In the genomic region with DNA sequence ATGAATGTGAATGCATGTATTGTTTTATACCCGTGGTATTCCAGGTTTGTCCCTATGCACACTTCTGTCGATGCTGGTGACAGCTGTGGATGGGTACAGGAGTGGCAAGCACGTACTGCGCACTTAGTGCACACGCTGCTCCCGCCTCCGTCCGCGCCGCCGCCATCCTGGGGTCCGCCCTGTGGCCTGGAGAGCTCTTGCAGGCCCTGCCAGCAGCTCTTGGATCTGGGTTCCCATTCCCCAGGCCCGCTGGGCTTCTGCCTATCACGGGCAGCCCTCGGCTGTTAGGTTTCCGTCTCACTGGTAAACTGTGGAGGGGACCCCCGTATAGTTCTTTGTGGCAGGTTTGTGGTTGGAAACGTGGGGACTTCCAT, we compare ENCODE assay signal across 15 cellular contexts. TPM values are rescaled to one million over a fixed set of nuclear protein-coding genes. Genes with fewer than 3 reads are reported as not detected.
A peak's percentile ranks its signal among the peaks of the same experiment; 100 is the strongest.
DNase-seq lines count a peak whose midpoint lies in the region; ATAC-seq, FAIRE-seq and TF ChIP-seq lines count a peak whose summit lies in the region.
"Had no signal": no experiment of that assay in that cellular context is flagged by ENCODE, and none has a peak within 500 bp of the region (broad histone marks: within the 10 kb centered on the region; RNA-seq: fewer than 3 reads in every experiment).

No MANE protein-coding gene starts in this region.

- DNase-seq in AG08396 (ENCODE audit: low spot score) = peak; percentile 54
- DNase-seq in astrocyte (ENCODE audit: low read depth) = no peak
- peak; percentile 70 for DNase-seq in Right ventricle myocardium superior
- DNase-seq in trophoblast cell = no peak
- DNase-seq in mesendoderm = no peak
- DNase-seq in HAP-1 (ENCODE audit: low spot score in 2 of 2) = no peak
- DNase-seq in activated CD4-positive, alpha-beta T cell treated with anti-CD3 and anti-CD28 coated beads for 1 hour = no peak
- DNase-seq: activated CD8-positive, alpha-beta memory T cell treated with anti-CD3 and anti-CD28 coated beads, Interleukin-2, amount 10 ng/mL, durations not matched to agents 7 days and 5 days; MM.1S; NCI-H69; retina; stimulated activated CD8-positive, alpha-beta memory T cell treated with anti-CD3 and anti-CD28 coated beads, Interleukin-4, amount 100 ng/mL, for 48 hours had no signal

- H4K8ac ChIP-seq in trophoblast cell (ENCODE audit: low read depth, low read length) = no peak overlapping the region
- H4K8ac ChIP-seq in mesendoderm (ENCODE audit: low read depth, low read length) = no peak overlapping the region

- H3K4me3 Mint-ChIP-seq in astrocyte (ENCODE audit: unreplicated experiment) = no peak overlapping the region
- H3K4me3 Mint-ChIP-seq: activated CD8-positive, alpha-beta memory T cell treated with anti-CD3 and anti-CD28 coated beads, Interleukin-2, amount 10 ng/mL, durations not matched to agents 7 days and 5 days had no signal

- no peaks in the 10 kb centered on the region for H3K9me3 Mint-ChIP-seq in astrocyte (ENCODE audit: unreplicated experiment)
- H3K9me3 Mint-ChIP-seq: CD4-positive, CD25-positive, alpha-beta regulatory T cell had no signal

- H3K36me3 ChIP-seq in astrocyte (ENCODE audit: insufficient read depth, low read length) = no peaks in the 10 kb centered on the region
- peaks cover 0 to 5% of the 10 kb centered on the region in 2 experiments for H3K36me3 ChIP-seq in trophoblast cell (ENCODE audit: control insufficient read depth in 1 of 2, insufficient read depth in 2 of 2, low read length in 2 of 2)
- H3K36me3 ChIP-seq in mesendoderm (ENCODE audit: control insufficient read depth, insufficient read depth, low read length) = no peaks in the 10 kb centered on the region
- 0 out of 2 replicates have a peak, but pooled peaks cover 2% of the 10 kb centered on the region for H3K36me3 ChIP-seq in HAP-1 (replicated peaks)

- no peak overlapping the region for H2AK5ac ChIP-seq in trophoblast cell (ENCODE audit: low read length)
- H2AK5ac ChIP-seq in mesendoderm (ENCODE audit: low read length) = no peak overlapping the region

- no peak overlapping the region for H3K23ac ChIP-seq in trophoblast cell (ENCODE audit: low read length)
- H3K23ac ChIP-seq in mesendoderm (ENCODE audit: low read length) = no peak overlapping the region

- H2BK5ac ChIP-seq in trophoblast cell (ENCODE audit: low read depth, low read length, poor library complexity) (no peak overlapping the region), mesendoderm (ENCODE audit: low read length) (no peak overlapping the region)

- H3K14ac ChIP-seq in trophoblast cell (ENCODE audit: low read length) = no peak overlapping the region

- peaks cover 85% of the 10 kb centered on the region for H4K20me1 ChIP-seq in astrocyte (ENCODE audit: insufficient read depth, low read length)

- peaks cover 85% of the 10 kb centered on the region for H3K79me2 ChIP-seq in astrocyte (ENCODE audit: insufficient read depth, low read length)
- peaks cover 39% of the 10 kb centered on the region for H3K79me2 ChIP-seq in trophoblast cell (ENCODE audit: control insufficient read depth, insufficient read depth, low read length, poor library complexity)
- H3K79me2 ChIP-seq in mesendoderm (ENCODE audit: control insufficient read depth, insufficient read depth, low read length) = peaks cover 49% of the 10 kb centered on the region

- H3K56ac ChIP-seq in mesendoderm (ENCODE audit: low read length) = no peak overlapping the region

- H3K4me1 ChIP-seq in astrocyte (ENCODE audit: insufficient read depth, low read length) (peaks cover 25% of the 10 kb centered on the region), trophoblast cell (ENCODE audit: control insufficient read depth in 1 of 2, insufficient read depth in 2 of 2, low read length in 2 of 2) (peaks cover 9 to 15% of the 10 kb centered on the region in 2 experiments), mesendoderm (ENCODE audit: control insufficient read depth, low read depth, low read length) (peaks cover 8% of the 10 kb centered on the region), HAP-1 (peaks cover 4% of the 10 kb centered on the region)

- no CpG with 5 or more reads among the region's 18 CpGs for WGBS in trophoblast cell (ENCODE audit: extremely low coverage, insufficient coverage, insufficient read length)
- no CpG with 5 or more reads among the region's 18 CpGs for WGBS in mesendoderm (ENCODE audit: extremely low coverage, insufficient coverage, low lambda C conversion rate)

- no peak for FAIRE-seq in astrocyte (lab: Jason Lieb, UNC)
- FAIRE-seq: GM12891 had no signal

- H3K9ac ChIP-seq in astrocyte (ENCODE audit: low read length) = peak overlapping the region; percentile 37
- H3K9ac ChIP-seq in trophoblast cell (ENCODE audit: low read length) = no peak overlapping the region
- H3K9ac ChIP-seq in mesendoderm (ENCODE audit: low read length) = no peak overlapping the region

- H3K27ac ChIP-seq in astrocyte (ENCODE audit: low read depth, low read length) = no peak overlapping the region
- H3K27ac ChIP-seq in trophoblast cell (ENCODE audit: low read depth, low read length) = no peak overlapping the region
- H3K27ac ChIP-seq in mesendoderm (ENCODE audit: low read depth, low read length) = no peak overlapping the region

- no peak overlapping the region for H4K5ac ChIP-seq in mesendoderm (ENCODE audit: low read length)

- H3K4ac ChIP-seq in trophoblast cell (ENCODE audit: low read depth, low read length) (peak overlapping the region; percentile 65), mesendoderm (ENCODE audit: low read depth, low read length) (no peak overlapping the region)

- H3K4me3 ChIP-seq in astrocyte (ENCODE audit: insufficient read depth, low read depth, low read length) (no peak overlapping the region), trophoblast cell (ENCODE audit: low read depth, low read length) (no peak overlapping the region), mesendoderm (ENCODE audit: low read length) (no peak overlapping the region), HAP-1 (no peak overlapping the region)

- TF ChIP-seq CTCF in astrocyte (IDR thresholded peaks at IDR 0.05; ENCODE audit: insufficient read depth, low read depth, low read length) = no peak

- H2BK120ac ChIP-seq in trophoblast cell (ENCODE audit: insufficient read depth, low read length, poor library complexity) (no peak overlapping the region), mesendoderm (ENCODE audit: low read depth, low read length) (no peak overlapping the region)

- no peak overlapping the region for H2AFZ ChIP-seq in astrocyte (ENCODE audit: low read depth, low read length)
- no peak overlapping the region for H2AFZ ChIP-seq in trophoblast cell (ENCODE audit: insufficient read depth, low read length, poor library complexity)

- H3K9me3 ChIP-seq in astrocyte (ENCODE audit: insufficient read depth, low read depth, low read length) = no peaks in the 10 kb centered on the region
- peaks cover 3% of the 10 kb centered on the region for H3K9me3 ChIP-seq in trophoblast cell (ENCODE audit: insufficient read depth, low read depth, low read length)
- no peaks in the 10 kb centered on the region for H3K9me3 ChIP-seq in HAP-1

- H3K79me1 ChIP-seq in trophoblast cell (ENCODE audit: low read length) = peaks cover 7% of the 10 kb centered on the region
- H3K79me1 ChIP-seq in mesendoderm (ENCODE audit: low read length) = peaks cover 27% of the 10 kb centered on the region

- H3K18ac ChIP-seq in trophoblast cell (ENCODE audit: low read length) (no peak overlapping the region), mesendoderm (ENCODE audit: low read length) (no peak overlapping the region)

- ATAC-seq in Right ventricle myocardium superior (ENCODE audit: poor library complexity) = peak; percentile 13
- no peak for ATAC-seq in GM21515 (IDR thresholded peaks at IDR 0.05; ENCODE audit: unreplicated experiment)
- ATAC-seq: activated CD8-positive, alpha-beta memory T cell treated with anti-CD3 and anti-CD28 coated beads, Interleukin-2, amount 10 ng/mL, durations not matched to agents 7 days and 5 days had no signal

- no peak overlapping the region for H2BK15ac ChIP-seq in mesendoderm (replicated peaks; ENCODE audit: low read depth)

- in situ Hi-C loops in HAP-1 (cut with MboI; ENCODE audit: low sequenced_read_pairs) = no loop called here

- intact Hi-C loops in Right ventricle myocardium superior (cut with DNase I) = no loop called here

- H3K27me3 ChIP-seq in astrocyte (ENCODE audit: insufficient read depth, low read length) (no peaks in the 10 kb centered on the region), trophoblast cell (ENCODE audit: insufficient read depth, low read length) (no peaks in the 10 kb centered on the region), mesendoderm (ENCODE audit: insufficient read depth, low read length, poor library complexity) (no peaks in the 10 kb centered on the region), HAP-1 (ENCODE audit: low read depth) (no peaks in the 10 kb centered on the region)

- H4K91ac ChIP-seq in trophoblast cell (ENCODE audit: low read depth, low read length) = no peak overlapping the region

- peak overlapping the region; percentile 69 for H3K4me2 ChIP-seq in astrocyte (ENCODE audit: low read length)
- no peak overlapping the region for H3K4me2 ChIP-seq in trophoblast cell (ENCODE audit: low read length)
- no peak overlapping the region for H3K4me2 ChIP-seq in mesendoderm (ENCODE audit: low read length)

- H4K12ac ChIP-seq in trophoblast cell (ENCODE audit: low read depth, low read length) = no peak overlapping the region

- H3K4me1 Mint-ChIP-seq in astrocyte (ENCODE audit: low read depth, unreplicated experiment) = peaks cover 12% of the 10 kb centered on the region

- H3K36me3 Mint-ChIP-seq in astrocyte (ENCODE audit: low read depth, unreplicated experiment) = no peaks in the 10 kb centered on the region
- H3K36me3 Mint-ChIP-seq: activated CD8-positive, alpha-beta memory T cell treated with anti-CD3 and anti-CD28 coated beads, Interleukin-2, amount 10 ng/mL, durations not matched to agents 7 days and 5 days; CD4-positive, CD25-positive, alpha-beta regulatory T cell had no signal

- no peak overlapping the region for H3K27ac Mint-ChIP-seq in astrocyte (ENCODE audit: unreplicated experiment)
- H3K27ac Mint-ChIP-seq: activated CD8-positive, alpha-beta memory T cell treated with anti-CD3 and anti-CD28 coated beads, Interleukin-2, amount 10 ng/mL, durations not matched to agents 7 days and 5 days had no signal

- no peak overlapping the region for H2BK12ac ChIP-seq in trophoblast cell (ENCODE audit: low read length)

- peaks cover 4% of the 10 kb centered on the region for H3K27me3 Mint-ChIP-seq in astrocyte (ENCODE audit: low read depth, unreplicated experiment)

RNA-seq across cellular contexts. Expression of gene GNA11, which starts 4.0 kb away (rescaled TPM):
- total RNA-seq in astrocyte (39.9 and 41.0 TPM in 2 replicates), Right ventricle myocardium superior (61.3 TPM)
- polyA plus RNA-seq in trophoblast cell (2013) = 41.4 and 43.4 TPM in 2 replicates
- polyA plus RNA-seq in mesendoderm (2013, experiment 1 of 2) = 19.0 TPM
- 19.6 TPM for polyA plus RNA-seq in mesendoderm (2013, experiment 2 of 2)

RNA-seq across cellular contexts. Expression of gene TLE5, which starts 35.8 kb away (rescaled TPM):
- 200 and 210 TPM in 2 replicates for total RNA-seq in astrocyte
- total RNA-seq in Right ventricle myocardium superior = 760 TPM
- 183 and 188 TPM in 2 replicates for polyA plus RNA-seq in trophoblast cell (2013)
- 69.9 TPM for polyA plus RNA-seq in mesendoderm (2013, experiment 1 of 2)
- polyA plus RNA-seq in mesendoderm (2013, experiment 2 of 2) = 71.4 TPM

RNA-seq across cellular contexts. Expression of gene GNA15, which starts 37.7 kb away (rescaled TPM):
- not detected in 2 replicates for total RNA-seq in astrocyte
- total RNA-seq in Right ventricle myocardium superior = 2.8 TPM
- polyA plus RNA-seq in trophoblast cell (2013) = 0.03 TPM in 1 of 2 replicates, not detected in the other
- polyA plus RNA-seq in mesendoderm (2013, experiment 1 of 2) = 0.21 TPM
- polyA plus RNA-seq in mesendoderm (2013, experiment 2 of 2) = 0.17 TPM

Comparison
In these comparisons a context has a peak if more than half of its experiments do, and no peak if none do; other contexts are left out.
1. DNase-seq: peak in AG08396 (single experiment) and Right ventricle myocardium superior (single experiment); none in astrocyte (single experiment), trophoblast cell (0 of 2), mesendoderm (single experiment), HAP-1 (0 of 2) and activated CD4-positive, alpha-beta T cell treated with anti-CD3 and anti-CD28 coated beads for 1 hour (single experiment).